ENCODE assay signal across 9 cellular contexts in the genomic region with DNA sequence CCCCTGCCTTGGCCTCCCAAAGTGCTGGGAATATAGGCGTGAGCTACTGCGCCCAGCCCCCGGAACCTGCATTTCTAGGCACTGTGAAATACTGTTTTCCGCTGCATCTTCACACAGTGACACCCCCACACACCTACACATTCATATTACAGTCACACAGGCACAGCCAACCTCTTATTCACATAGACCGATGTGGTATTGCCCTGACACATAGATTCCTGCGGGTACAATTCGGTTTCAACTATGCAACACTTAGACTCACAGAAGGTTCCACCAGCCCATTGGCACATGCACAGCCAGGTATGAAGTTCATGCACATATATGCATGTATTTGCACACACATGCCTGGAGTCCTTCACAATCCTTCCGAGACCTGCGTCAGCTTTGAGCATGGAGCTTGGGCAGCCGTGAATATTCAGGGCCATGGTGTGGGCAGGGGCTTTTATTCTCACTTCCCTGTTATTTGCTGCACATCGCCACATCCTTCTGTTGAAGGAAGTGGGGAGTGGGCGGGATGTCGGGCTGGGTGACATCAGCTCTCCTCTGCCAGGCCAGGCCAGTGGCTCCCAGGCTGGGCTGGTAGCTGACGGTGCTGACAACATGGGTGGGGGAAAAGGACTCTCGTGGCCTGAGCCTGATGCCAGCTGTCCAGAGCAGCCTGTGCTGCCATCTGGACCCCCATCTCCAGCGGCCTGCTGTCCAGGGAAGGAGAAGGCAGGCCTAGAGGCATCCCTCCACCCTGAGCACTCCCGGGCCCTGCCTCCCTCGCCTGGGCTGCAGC. TPM values are rescaled to one million over a fixed set of nuclear protein-coding genes. Genes with fewer than 3 reads are reported as not detected.
DNase-seq lines count a peak whose midpoint lies in the region; ATAC-seq lines count a peak whose summit lies in the region.
"Had no signal": no experiment of that assay in that cellular context is flagged by ENCODE, and none has a peak within 500 bp of the region (broad histone marks: within the 10 kb centered on the region; RNA-seq: fewer than 3 reads in every experiment).

No MANE protein-coding gene starts in this region.

- no peaks in the 10 kb centered on the region for H3K36me3 Mint-ChIP-seq in activated CD4-positive, alpha-beta T cell treated with anti-CD3 and anti-CD28 coated beads for 36 hours (ENCODE audit: low read depth)
- H3K36me3 Mint-ChIP-seq in activated CD8-positive, alpha-beta memory T cell treated with anti-CD3 and anti-CD28 coated beads, Interleukin-2, amount 10 ng/mL, durations not matched to agents 7 days and 5 days: peaks cover 18% of the 10 kb centered on the region
- no peaks in the 10 kb centered on the region for H3K36me3 Mint-ChIP-seq in immature natural killer cell

- peak overlapping the region; percentile 73 for H3K27ac Mint-ChIP-seq in activated CD4-positive, alpha-beta T cell treated with anti-CD3 and anti-CD28 coated beads for 36 hours
- peak overlapping the region; percentile 99 for H3K27ac Mint-ChIP-seq in activated CD8-positive, alpha-beta memory T cell treated with anti-CD3 and anti-CD28 coated beads, Interleukin-2, amount 10 ng/mL, durations not matched to agents 7 days and 5 days
- H3K27ac Mint-ChIP-seq in immature natural killer cell: peak overlapping the region; percentile 85 to 98 (median 94)

- ATAC-seq in activated CD4-positive, alpha-beta T cell treated with anti-CD3 and anti-CD28 coated beads for 36 hours: peak; percentile 73
- peak; percentile 42 for ATAC-seq in activated CD8-positive, alpha-beta memory T cell treated with anti-CD3 and anti-CD28 coated beads, Interleukin-2, amount 10 ng/mL, durations not matched to agents 7 days and 5 days
- no peak for ATAC-seq in HG03095 (IDR thresholded peaks at IDR 0.05; ENCODE audit: unreplicated experiment)

- CTCF ChIA-PET in activated CD4-positive, alpha-beta T cell treated with anti-CD3 and anti-CD28 coated beads for 36 hours (lab: Charles Lee): interaction anchor here (0.5 to 10.9 kb wide), 8 partner anchors 7 to 381 kb away, joined by 3 to 135 read pairs (median 6); a partner anchor contains a TSS
- CTCF ChIA-PET in activated CD8-positive, alpha-beta memory T cell treated with anti-CD3 and anti-CD28 coated beads, Interleukin-2, amount 10 ng/mL, durations not matched to agents 7 days and 5 days (lab: Charles Lee): interaction anchor here (1.0 to 23.2 kb wide), 8 partner anchors 14 to 236 kb away, joined by 3 to 1020 read pairs (median 4); a partner anchor contains a TSS

- POLR2A ChIA-PET in activated CD4-positive, alpha-beta T cell treated with anti-CD3 and anti-CD28 coated beads for 36 hours (lab: Charles Lee): interaction anchor here (0.6 to 1.3 kb wide), 2 partner anchors 149 to 214 kb away, joined by 3 to 4 read pairs; no protein-coding TSS in a partner anchor

- intact Hi-C loops in activated CD4-positive, alpha-beta T cell treated with anti-CD3 and anti-CD28 coated beads for 36 hours (cut with DNase I, micrococcal nuclease): loop anchor here (1.0 to 10.0 kb wide), 6 partner anchors 8 to 686 kb away; no protein-coding TSS in a partner anchor

- H3K27me3 Mint-ChIP-seq in activated CD4-positive, alpha-beta T cell treated with anti-CD3 and anti-CD28 coated beads for 36 hours: no peaks in the 10 kb centered on the region
- H3K27me3 Mint-ChIP-seq in activated CD8-positive, alpha-beta memory T cell treated with anti-CD3 and anti-CD28 coated beads, Interleukin-2, amount 10 ng/mL, durations not matched to agents 7 days and 5 days: no peaks in the 10 kb centered on the region
- H3K27me3 Mint-ChIP-seq in immature natural killer cell (ENCODE audit: low read depth in 3 of 3): peaks cover 10 to 25% (median 17%) of the 10 kb centered on the region in 3 donors

- H3K4me3 Mint-ChIP-seq in activated CD4-positive, alpha-beta T cell treated with anti-CD3 and anti-CD28 coated beads for 36 hours: peak overlapping the region; percentile 26
- peak overlapping the region; percentile 78 for H3K4me3 Mint-ChIP-seq in activated CD8-positive, alpha-beta memory T cell treated with anti-CD3 and anti-CD28 coated beads, Interleukin-2, amount 10 ng/mL, durations not matched to agents 7 days and 5 days
- peak overlapping the region; percentile 54 to 85 (median 78) for H3K4me3 Mint-ChIP-seq in immature natural killer cell

- peaks cover 69% of the 10 kb centered on the region for H3K4me1 Mint-ChIP-seq in activated CD4-positive, alpha-beta T cell treated with anti-CD3 and anti-CD28 coated beads for 36 hours
- H3K4me1 Mint-ChIP-seq in activated CD8-positive, alpha-beta memory T cell treated with anti-CD3 and anti-CD28 coated beads, Interleukin-2, amount 10 ng/mL, durations not matched to agents 7 days and 5 days: peaks cover 77% of the 10 kb centered on the region
- peaks cover 88 to 89% of the 10 kb centered on the region in 2 donors for H3K4me1 Mint-ChIP-seq in immature natural killer cell

- DNase-seq in activated CD4-positive, alpha-beta T cell treated with anti-CD3 and anti-CD28 coated beads for 36 hours: peak; percentile 84
- DNase-seq in activated CD4-positive, alpha-beta T cell treated with anti-CD3 and anti-CD28 coated beads, Interleukin-2, amount 50 U/mL, for 1 hour: no peak
- DNase-seq in activated CD8-positive, alpha-beta memory T cell treated with anti-CD3 and anti-CD28 coated beads, Interleukin-2, amount 10 ng/mL, durations not matched to agents 7 days and 5 days: peak; percentile 93
- DNase-seq in immature natural killer cell (peak; percentile 79 to 84 (median 84)), cerebellar nuclear complex (lab: John Stamatoyannopoulos, UW) (no peak), NCI-H226 (no peak)

- no peaks in the 10 kb centered on the region for H3K9me3 Mint-ChIP-seq in activated CD4-positive, alpha-beta T cell treated with anti-CD3 and anti-CD28 coated beads for 36 hours (ENCODE audit: low read depth)
- H3K9me3 Mint-ChIP-seq in activated CD8-positive, alpha-beta memory T cell treated with anti-CD3 and anti-CD28 coated beads, Interleukin-2, amount 10 ng/mL, durations not matched to agents 7 days and 5 days (ENCODE audit: low read depth): no peaks in the 10 kb centered on the region
- H3K9me3 Mint-ChIP-seq in immature natural killer cell: no peaks in the 10 kb centered on the region

- H3K27ac ChIP-seq in temporal lobe (ENCODE audit: low read depth, low read length): peak overlapping the region; percentile 36
- H3K27ac ChIP-seq: neutrophil had no signal

RNA-seq across cellular contexts. Expression of a gene that starts 5.4 kb away (rescaled TPM):
- 100 to 1,000 TPM; 178 to 190 TPM for total RNA-seq in activated CD4-positive, alpha-beta T cell treated with anti-CD3 and anti-CD28 coated beads for 36 hours
- 100 to 1,000 TPM; 283 to 309 TPM for total RNA-seq in activated CD8-positive, alpha-beta memory T cell treated with anti-CD3 and anti-CD28 coated beads, Interleukin-2, amount 10 ng/mL, durations not matched to agents 7 days and 5 days
- polyA plus RNA-seq in immature natural killer cell: 100 to 1,000 TPM in 1 of 3 donors, 10 to 100 TPM in 2; 46.5 to 100 (median 62.7) TPM
- total RNA-seq in temporal lobe: 39.8 TPM

RNA-seq across cellular contexts. Expression of a gene that starts 11.6 kb away (rescaled TPM):
- total RNA-seq in activated CD4-positive, alpha-beta T cell treated with anti-CD3 and anti-CD28 coated beads for 36 hours: 1 to 10 TPM; 3.9 to 4.3 TPM
- 100 to 1,000 TPM in 1 of 2 experiments, 10 to 100 TPM in 1; 74.9 to 103 TPM for total RNA-seq in activated CD8-positive, alpha-beta memory T cell treated with anti-CD3 and anti-CD28 coated beads, Interleukin-2, amount 10 ng/mL, durations not matched to agents 7 days and 5 days
- polyA plus RNA-seq in immature natural killer cell: 10 to 100 TPM; 10.4 to 22.6 (median 11.1) TPM
- 5.2 TPM for total RNA-seq in temporal lobe

RNA-seq across cellular contexts. Expression of a gene that starts 28.3 kb away (rescaled TPM):
- 100 to 1,000 TPM; 151 to 197 TPM for total RNA-seq in activated CD4-positive, alpha-beta T cell treated with anti-CD3 and anti-CD28 coated beads for 36 hours
- 100 to 1,000 TPM; 277 to 296 TPM for total RNA-seq in activated CD8-positive, alpha-beta memory T cell treated with anti-CD3 and anti-CD28 coated beads, Interleukin-2, amount 10 ng/mL, durations not matched to agents 7 days and 5 days
- 100 to 1,000 TPM in 1 of 3 donors, 10 to 100 TPM in 2; 33.6 to 105 (median 40.6) TPM for polyA plus RNA-seq in immature natural killer cell
- total RNA-seq in temporal lobe: 25.6 TPM

Comparison
In these comparisons a context has a peak if more than half of its experiments do, and no peak if none do; other contexts are left out.
1. DNase-seq: peak in activated CD4-positive, alpha-beta T cell treated with anti-CD3 and anti-CD28 coated beads for 36 hours (single experiment), activated CD8-positive, alpha-beta memory T cell treated with anti-CD3 and anti-CD28 coated beads, Interleukin-2, amount 10 ng/mL, durations not matched to agents 7 days and 5 days (single experiment) and immature natural killer cell (3 of 3); none in activated CD4-positive, alpha-beta T cell treated with anti-CD3 and anti-CD28 coated beads, Interleukin-2, amount 50 U/mL, for 1 hour (single experiment), cerebellar nuclear complex (0 of 2) and NCI-H226 (single experiment).
2. H3K4me3 Mint-ChIP-seq: peak in every context shown above with its lines; median percentile 78 in activated CD8-positive, alpha-beta memory T cell treated with anti-CD3 and anti-CD28 coated beads, Interleukin-2, amount 10 ng/mL, durations not matched to agents 7 days and 5 days; 78 in immature natural killer cell; 26 in activated CD4-positive, alpha-beta T cell treated with anti-CD3 and anti-CD28 coated beads for 36 hours.
3. RNA of a gene that starts 11.6 kb away (total RNA-seq): 74.9 to 103 TPM in activated CD8-positive, alpha-beta memory T cell treated with anti-CD3 and anti-CD28 coated beads, Interleukin-2, amount 10 ng/mL, durations not matched to agents 7 days and 5 days; 5.2 TPM in temporal lobe (single experiment) and 3.9 to 4.3 TPM in activated CD4-positive, alpha-beta T cell treated with anti-CD3 and anti-CD28 coated beads for 36 hours; every median in the first group is over 10 times any median in the second.
4. Peak in every context shown above with its lines, with median percentiles within 50 percentile points of each other: H3K27ac Mint-ChIP-seq.